Comparison of ENCODE assay signal across 24 cellular contexts in the genomic region with DNA sequence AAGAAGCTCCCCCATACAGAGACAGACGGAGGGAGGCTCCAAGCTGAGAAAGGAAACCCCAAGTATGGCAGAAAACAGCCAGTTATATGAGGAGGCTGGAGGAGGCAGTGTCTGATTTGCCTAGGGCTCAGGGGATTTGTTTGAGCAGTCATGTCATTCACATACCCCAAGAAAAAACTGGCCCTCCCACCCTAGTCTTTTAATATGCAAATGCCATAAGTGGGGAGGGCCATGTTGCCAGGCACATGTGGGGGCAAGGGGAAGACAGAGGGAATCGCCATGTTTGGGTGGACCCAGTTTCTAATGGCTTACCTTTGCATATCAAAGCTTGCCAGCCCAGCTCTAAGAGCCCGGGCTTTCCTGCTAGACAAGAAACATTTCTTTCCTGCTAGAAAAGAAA.
DNase-seq lines count a peak whose midpoint lies in the region; ATAC-seq, FAIRE-seq and TF ChIP-seq lines count a peak whose summit lies in the region.
"Had no signal": no experiment of that assay in that cellular context is flagged by ENCODE, and none has a peak within 500 bp of the region (broad histone marks: within the 10 kb centered on the region; RNA-seq: fewer than 3 reads in every experiment).

No MANE protein-coding gene starts in this region.

- H2AFZ ChIP-seq in K562 (ENCODE audit: low read depth, low read length): 0 out of 2 replicates have a peak overlapping the region, but pooled peaks have one; percentile 10

- intact Hi-C loops in K562 (cut with micrococcal nuclease) (no loop called here), transverse colon (cut with DNase I; ENCODE audit: low total_unique reads) (no loop called here)

- TF ChIP-seq CTCF in K562 (IDR thresholded peaks at IDR 0.05 in 2 of 3, conservative IDR thresholded peaks at IDR 0.05 in 1 of 3; ENCODE audit: insufficient read depth in 2 of 3, low read depth in 1 of 3, low read length in 3 of 3) (no peak), transverse colon (IDR thresholded peaks at IDR 0.05) (no peak)

- POLR2A ChIA-PET in K562 (lab: Yijun Ruan, JAX): no interaction called here

- H3K4me2 ChIP-seq in K562 (ENCODE audit: insufficient read depth, low read length): no peak overlapping the region
- H3K4me2 ChIP-seq: BLaER1 treated with 17β-estradiol and CSF1 and Interleukin-3, amounts not matched to agents 10 nM and 100 nM; KMS-11; SK-N-SH had no signal

- ATAC-seq in K562: peak; percentile 45; the same call in 2 of the 3 replicates
- ATAC-seq: Panc1 had no signal

- H3K9ac ChIP-seq in HUES64 (ENCODE audit: low read depth, low read length) (no peak overlapping the region), K562 (ENCODE audit: insufficient read depth in 1 of 2, low read depth in 2 of 2, low read length in 2 of 2) (no peak overlapping the region), iPS-20b (ENCODE audit: low read depth, low read length) (peak overlapping the region; percentile 32; the same call in 1 of the 2 replicates)
- H3K9ac ChIP-seq: BLaER1 treated with 17β-estradiol and CSF1 and Interleukin-3, amounts not matched to agents 10 nM and 100 nM; KMS-11; SK-N-SH had no signal

- CTCF ChIA-PET in K562 (lab: Yijun Ruan, JAX; ENCODE audit: low intra/inter-chr PET ratio): no interaction called here

- peak overlapping the region; percentile 16; the same call in 1 of the 2 replicates for H3K4me3 ChIP-seq in HUES64 (ENCODE audit: low read length)
- no peak overlapping the region for H3K4me3 ChIP-seq in K562
- peak overlapping the region; percentile 44 for H3K4me3 ChIP-seq in iPS-20b (ENCODE audit: low read length)
- no peak overlapping the region for H3K4me3 ChIP-seq in transverse colon
- H3K4me3 ChIP-seq: BLaER1 treated with 17β-estradiol and CSF1 and Interleukin-3, amounts not matched to agents 10 nM and 100 nM had no signal

- peak overlapping the region; percentile 73; the same call in 1 of the 2 replicates for H3K27ac ChIP-seq in HUES64 (ENCODE audit: low read depth, low read length)
- H3K27ac ChIP-seq in K562 (ENCODE audit: extremely low read depth, low read depth, low read length): peak overlapping the region; percentile 9; the same call in 2 of the 3 replicates
- H3K27ac ChIP-seq in iPS-20b (ENCODE audit: low read length): peak overlapping the region; percentile 76
- no peak overlapping the region for H3K27ac ChIP-seq in transverse colon
- H3K27ac ChIP-seq: BLaER1 treated with 17β-estradiol and CSF1 and Interleukin-3, amounts not matched to agents 10 nM and 100 nM; KMS-11 had no signal

- 6% methylated on average over 3 of the region's 3 CpGs for WGBS in HUES64
- 6% methylated on average over 3 of the region's 3 CpGs for WGBS in K562 (ENCODE audit: insufficient coverage, low coverage, missing lambda C conversion rate)
- 50 to 58% methylated on average over 2 to 3 of the region's 3 CpGs for WGBS in transverse colon (ENCODE audit: low coverage in 1 of 2), 2 donors

- in situ Hi-C loops in K562 (cut with MboI): no loop called here
- in situ Hi-C loops in transverse colon (cut with MboI; ENCODE audit: low pct_ligation_motif_present in 1 of 4, low pct_unique_long_range_greater_than_20kb in 1 of 4, low sequenced_read_pairs in 3 of 4): no loop called here

- H3K36me3 ChIP-seq in HUES64 (ENCODE audit: insufficient read depth, low read length): no peaks in the 10 kb centered on the region
- no peaks in the 10 kb centered on the region for H3K36me3 ChIP-seq in K562 (ENCODE audit: control insufficient read depth, insufficient read depth, low read length)
- no peaks in the 10 kb centered on the region for H3K36me3 ChIP-seq in iPS-20b (ENCODE audit: insufficient read depth, low read depth, low read length)
- H3K36me3 ChIP-seq in transverse colon: no peaks in the 10 kb centered on the region
- H3K36me3 ChIP-seq: BLaER1 treated with 17β-estradiol and CSF1 and Interleukin-3, amounts not matched to agents 10 nM and 100 nM had no signal

- DNase-seq in ELF-1 (ENCODE audit: low read depth, low spot score) (peak; percentile 88), K562 (ENCODE audit: extremely low read depth in 1 of 4, low spot score in 3 of 4) (peak in 1 of 4 experiments; percentile 40), transverse colon (no peak), NCI-H2029 treated with DMSO at 0.1 percent for 48 hours (lab: John Stamatoyannopoulos, UW) (no peak), mesenteric fat pad (ENCODE audit: low spot score) (no peak)
- DNase-seq in stimulated activated naive CD4-positive, alpha-beta T cell (lab: John Stamatoyannopoulos, UW): no peak
- DNase-seq: 8988T; Caco-2; CD4-positive, alpha-beta memory T cell; DMS 273 treated with DMSO at 0.1 percent for 48 hours; DMS79 treated with DMSO at 0.1 percent for 48 hours; NCI-H1105 treated with DMSO at 0.1 percent for 48 hours; NCI-H1694; NCI-H446; NCI-H774; NK-92 treated with Interleukin-12 subunit alpha and Interleukin-12 subunit beta, amount 100 ng/mL, for 24 hours; SIG-M5; SK-N-SH had no signal

- H3K9me3 ChIP-seq in HUES64 (ENCODE audit: insufficient read depth, low read depth, low read length) (no peaks in the 10 kb centered on the region), K562 (replicated peaks; ENCODE audit: control insufficient read depth, insufficient read depth, low read depth, low read length) (no peaks in the 10 kb centered on the region), iPS-20b (ENCODE audit: insufficient read depth, low read depth, low read length) (no peaks in the 10 kb centered on the region), transverse colon (no peaks in the 10 kb centered on the region)
- H3K9me3 ChIP-seq: BLaER1 treated with 17β-estradiol and CSF1 and Interleukin-3, amounts not matched to agents 10 nM and 100 nM; Caco-2; SK-N-SH had no signal

- H3K79me2 ChIP-seq in K562 (ENCODE audit: control insufficient read depth, insufficient read depth, low read length): no peaks in the 10 kb centered on the region

- H3K4me1 ChIP-seq in HUES64 (ENCODE audit: insufficient read depth, low read length) (peaks cover 50% of the 10 kb centered on the region), K562 (replicated peaks in 1 of 2; ENCODE audit: control insufficient read depth in 2 of 2, insufficient read depth in 2 of 2, low read length in 2 of 2) (no peaks in the 10 kb centered on the region), iPS-20b (ENCODE audit: insufficient read depth, low read length) (peaks cover 44% of the 10 kb centered on the region), transverse colon (no peaks in the 10 kb centered on the region)
- H3K4me1 ChIP-seq: BLaER1 treated with 17β-estradiol and CSF1 and Interleukin-3, amounts not matched to agents 10 nM and 100 nM; Caco-2 had no signal

- no peaks in the 10 kb centered on the region for H3K27me3 ChIP-seq in HUES64 (ENCODE audit: insufficient read depth, low read length)
- H3K27me3 ChIP-seq in K562 (ENCODE audit: control insufficient read depth in 2 of 2, insufficient read depth in 2 of 2, low read length in 2 of 2): no peaks in the 10 kb centered on the region
- no peaks in the 10 kb centered on the region for H3K27me3 ChIP-seq in iPS-20b (ENCODE audit: insufficient read depth, low read length)
- no peaks in the 10 kb centered on the region for H3K27me3 ChIP-seq in transverse colon
- H3K27me3 ChIP-seq: BLaER1 treated with 17β-estradiol and CSF1 and Interleukin-3, amounts not matched to agents 10 nM and 100 nM had no signal

- TF ChIP-seq RAD21 in K562 (CRISPR knock-in tag; conservative IDR thresholded peaks at IDR 0.05 in 1 of 2, IDR thresholded peaks at IDR 0.05 in 1 of 2): no peak; a peak in 1 of 4 replicates

- FAIRE-seq in K562 (lab: Jason Lieb, UNC): no peak
- FAIRE-seq: GM12891 had no signal

- BruUV-seq in K562 (replicated peaks; lab: Mats Ljungman, UMichigan): no TSS peak

- TF ChIP-seq POLR2A in K562 (conservative IDR thresholded peaks at IDR 0.05): no peak
- no peak for TF ChIP-seq POLR2A in transverse colon (IDR thresholded peaks at IDR 0.05)

- no peaks in the 10 kb centered on the region for H4K20me1 ChIP-seq in K562 (replicated peaks; ENCODE audit: control insufficient read depth, insufficient read depth, low read length)
- H4K20me1 ChIP-seq: BLaER1 treated with 17β-estradiol and CSF1 and Interleukin-3, amounts not matched to agents 10 nM and 100 nM had no signal

- TF ChIP-seq EP300 in K562 (IDR thresholded peaks at IDR 0.05; ENCODE audit: low read length) (no peak), transverse colon (IDR thresholded peaks at IDR 0.05; ENCODE audit: low read depth) (no peak)

- no peaks in the 10 kb centered on the region for H3K9me1 ChIP-seq in K562 (ENCODE audit: control insufficient read depth, insufficient read depth, low read length)

TF ChIP-seq in K562, 482 proteins besides CTCF, POLR2A, EP300 and RAD21:
- TF ChIP-seq ZNF717 (CRISPR knock-in tag; IDR thresholded peaks at IDR 0.05) (no peak), DMBX1 (CRISPR knock-in tag; IDR thresholded peaks at IDR 0.05; ENCODE audit: borderline replicate concordance) (0 out of 2 replicates have a peak, but pooled peaks have one; percentile 34)

Comparison
In these comparisons a context has a peak if more than half of its experiments do, and no peak if none do; other contexts are left out.
1. H3K27ac ChIP-seq: peak in HUES64 (single experiment), K562 (single experiment) and iPS-20b (single experiment); none in transverse colon (0 of 4).
2. H3K4me3 ChIP-seq: peak in HUES64 (single experiment) and iPS-20b (single experiment); none in K562 (single experiment) and transverse colon (0 of 4).